In the genomic region with DNA sequence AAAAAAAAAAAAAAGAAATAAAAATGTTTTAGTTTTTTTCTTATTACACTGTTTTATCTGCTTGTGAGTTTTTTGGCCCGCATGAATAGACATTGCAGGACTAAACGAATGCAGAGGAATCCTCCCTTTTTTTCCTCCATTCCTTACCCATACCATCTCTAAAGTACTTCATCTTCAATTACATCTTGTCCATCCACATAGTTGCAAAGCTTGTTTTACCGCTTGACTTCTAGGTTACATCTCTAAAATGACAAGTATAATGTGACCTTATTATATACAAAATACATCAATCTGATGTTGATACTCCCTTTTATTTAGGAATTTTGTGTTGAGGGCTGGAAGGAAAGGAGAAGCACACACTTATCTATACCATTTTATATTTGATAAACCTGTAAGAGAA, we compare ENCODE assay signal across 30 cellular contexts.
"Had no signal": no experiment of that assay in that cellular context is flagged by ENCODE, and none has a peak within 500 bp of the region (broad histone marks: within the 10 kb centered on the region; RNA-seq: fewer than 3 reads in every experiment).

No MANE protein-coding gene starts in this region.

- FAIRE-seq: kidney had no signal

- H3K9me3 ChIP-seq: esophagus muscularis mucosa, gastroesophageal sphincter, heart left ventricle, mucosa of descending colon, neutrophil, prostate gland, right atrium auricular region, suprapubic skin, transverse colon, vagina had no signal

- H3K4me3 Mint-ChIP-seq: memory B cell; naive B cell; natural killer cell treated with Interleukin-12 subunit alpha and Interleukin-12 subunit beta and Interleukin-15 and Interleukin-18, amount 100 ng/mL, for 72 hours; neural crest cell; stimulated activated naive CD8-positive, alpha-beta T cell treated with anti-CD3 and anti-CD28 coated beads, Interleukin-15, amount 100 ng/mL, for 72 hours had no signal

- H3K27me3 Mint-ChIP-seq: memory B cell; naive B cell; natural killer cell treated with Interleukin-12 subunit alpha and Interleukin-12 subunit beta and Interleukin-15 and Interleukin-18, amount 100 ng/mL, for 72 hours; stimulated activated naive CD8-positive, alpha-beta T cell treated with anti-CD3 and anti-CD28 coated beads, Interleukin-15, amount 100 ng/mL, for 72 hours had no signal

- ATAC-seq: foreskin keratinocyte; gastroesophageal sphincter; heart left ventricle; left lobe of liver; mucosa of descending colon; natural killer cell treated with Interleukin-12 subunit alpha and Interleukin-12 subunit beta and Interleukin-15 and Interleukin-18, amount 100 ng/mL, for 72 hours; sciatic nerve; stimulated activated naive CD8-positive, alpha-beta T cell treated with anti-CD3 and anti-CD28 coated beads, Interleukin-15, amount 100 ng/mL, for 72 hours had no signal

- H3K9me3 Mint-ChIP-seq: memory B cell; naive B cell; natural killer cell treated with Interleukin-12 subunit alpha and Interleukin-12 subunit beta and Interleukin-15 and Interleukin-18, amount 100 ng/mL, for 72 hours; neural crest cell; stimulated activated naive CD8-positive, alpha-beta T cell treated with anti-CD3 and anti-CD28 coated beads, Interleukin-15, amount 100 ng/mL, for 72 hours had no signal

- H3K4me3 ChIP-seq: dorsolateral prefrontal cortex, esophagus muscularis mucosa, gastroesophageal sphincter, heart left ventricle, hepatocyte, lung, mucosa of descending colon, prostate gland, right atrium auricular region, smooth muscle cell, suprapubic skin, transverse colon, vagina had no signal

- H2AFZ ChIP-seq: hepatocyte had no signal

- H3K27ac ChIP-seq: dorsolateral prefrontal cortex, epithelial cell of prostate, esophagus muscularis mucosa, foreskin keratinocyte, gastroesophageal sphincter, heart left ventricle, hepatocyte, neutrophil, prostate gland, right atrium auricular region, suprapubic skin, transverse colon, vagina had no signal

- H3K4me2 ChIP-seq: hepatocyte, smooth muscle cell had no signal

- DNase-seq: dorsolateral prefrontal cortex; effector CD4-positive, alpha-beta T cell; foreskin keratinocyte; heart left ventricle; kidney; mucosa of descending colon; naive B cell; stimulated activated CD4-positive, alpha-beta T cell treated with anti-CD3 and anti-CD28 coated beads, Interleukin-12 subunit alpha, Interleukin-12 subunit beta, amount 100 ng/mL, for 4 hours; stimulated activated CD4-positive, alpha-beta T cell treated with anti-CD3 and anti-CD28 coated beads, Interleukin-1b, Interleukin-23, amount 100 ng/mL, for 48 hours; stimulated activated CD4-positive, alpha-beta T cell treated with anti-CD3 and anti-CD28 coated beads, Interleukin-4, amount 100 ng/mL, for 1 hour; stimulated activated CD8-positive, alpha-beta memory T cell treated with anti-CD3 and anti-CD28 coated beads, Interleukin-4, amount 100 ng/mL, for 48 hours; stimulated activated naive CD4-positive, alpha-beta T cell; stimulated activated naive CD8-positive, alpha-beta T cell treated with anti-CD3 and anti-CD28 coated beads, Interleukin-15, amount 100 ng/mL, for 72 hours; transverse colon had no signal

- H3K36me3 Mint-ChIP-seq: natural killer cell treated with Interleukin-12 subunit alpha and Interleukin-12 subunit beta and Interleukin-15 and Interleukin-18, amount 100 ng/mL, for 72 hours had no signal

- H3K27me3 ChIP-seq: dorsolateral prefrontal cortex, esophagus muscularis mucosa, foreskin keratinocyte, gastroesophageal sphincter, heart left ventricle, hepatocyte, neutrophil, right atrium auricular region, suprapubic skin, transverse colon, vagina had no signal

- H3K27ac Mint-ChIP-seq: memory B cell; naive B cell; natural killer cell treated with Interleukin-12 subunit alpha and Interleukin-12 subunit beta and Interleukin-15 and Interleukin-18, amount 100 ng/mL, for 72 hours had no signal

- H3K4me1 Mint-ChIP-seq: neural crest cell had no signal

- H3K36me3 ChIP-seq: prostate gland had no signal

- H3K4me1 ChIP-seq: foreskin keratinocyte, prostate gland had no signal
